In genomic region chr10:43395571-43396060, GRCh38 we compare ENCODE assay signal across 7 cellular contexts. TPM values are rescaled to one million over a fixed set of nuclear protein-coding genes. Genes with fewer than 3 reads are reported as not detected.
DNase-seq lines count a peak whose midpoint lies in the region; ATAC-seq and TF ChIP-seq lines count a peak whose summit lies in the region.

No MANE protein-coding gene starts in this region.

- peaks cover 7% of the 10 kb centered on the region for H3K27me3 Mint-ChIP-seq in HFFc6 (ENCODE audit: insufficient read depth)
- H3K27me3 Mint-ChIP-seq in effector memory CD8-positive, alpha-beta T cell: no peaks in the 10 kb centered on the region
- H3K27me3 Mint-ChIP-seq in nephron progenitor cell (ENCODE audit: low read depth, poor library complexity): no peaks in the 10 kb centered on the region

- H3K36me3 Mint-ChIP-seq in HFFc6 (ENCODE audit: low read depth) (peaks cover 33% of the 10 kb centered on the region), nephron progenitor cell (ENCODE audit: low read depth) (peaks cover 36% of the 10 kb centered on the region)
- H3K36me3 Mint-ChIP-seq in effector memory CD8-positive, alpha-beta T cell (ENCODE audit: insufficient read depth): peaks cover 89% of the 10 kb centered on the region

- TF ChIP-seq CTCF in HFFc6 (IDR thresholded peaks at IDR 0.05) (no peak), nephron progenitor cell (IDR thresholded peaks at IDR 0.05) (no peak)

- DNase-seq in HFFc6 (no peak), T-helper 22 cell (ENCODE audit: low read depth) (peak; percentile 13), nephron progenitor cell (peak; percentile 47), HCEC 1CT (no peak)
- DNase-seq in effector memory CD8-positive, alpha-beta T cell: peak in 1 of 3 experiments; percentile 37

- H3K9me3 Mint-ChIP-seq in HFFc6 (no peaks in the 10 kb centered on the region), nephron progenitor cell (no peaks in the 10 kb centered on the region)
- no peaks in the 10 kb centered on the region for H3K9me3 Mint-ChIP-seq in effector memory CD8-positive, alpha-beta T cell

- H3K27ac Mint-ChIP-seq in HFFc6 (peak overlapping the region; percentile 93), nephron progenitor cell (peak overlapping the region; percentile 99)
- peak overlapping the region; percentile 87 to 98 for H3K27ac Mint-ChIP-seq in effector memory CD8-positive, alpha-beta T cell

- H3K4me1 Mint-ChIP-seq in HFFc6 (ENCODE audit: low read depth) (peaks cover 76% of the 10 kb centered on the region), nephron progenitor cell (peaks cover 67% of the 10 kb centered on the region)
- peaks cover 61 to 79% of the 10 kb centered on the region in 2 donors for H3K4me1 Mint-ChIP-seq in effector memory CD8-positive, alpha-beta T cell (ENCODE audit: low read depth in 2 of 2)

- ATAC-seq in effector memory CD8-positive, alpha-beta T cell (replicated peaks): peak; percentile 10
- ATAC-seq in HG02970 (IDR thresholded peaks at IDR 0.05; ENCODE audit: low FRiP score, unreplicated experiment) (no peak), HG02642 (IDR thresholded peaks at IDR 0.05; ENCODE audit: poor library complexity, unreplicated experiment) (no peak)

- peak overlapping the region; percentile 91 for H3K4me3 Mint-ChIP-seq in HFFc6
- peak overlapping the region; percentile 86 to 97 for H3K4me3 Mint-ChIP-seq in effector memory CD8-positive, alpha-beta T cell
- H3K4me3 Mint-ChIP-seq in nephron progenitor cell: peak overlapping the region; percentile 92

RNA-seq across cellular contexts. Expression of gene HNRNPF, which starts 13.4 kb away (rescaled TPM):
- total RNA-seq in HFFc6 (2021; fragmentation: NEBNext Ultra II Directional; extraction: Animal tissue kit (Norgen Biotek cat#: 25700)): 100 to 1,000 TPM; 133 to 164 (median 159) TPM

RNA-seq across cellular contexts. Expression of gene FXYD4, which starts 24.2 kb away (rescaled TPM):
- not detected for total RNA-seq in HFFc6 (2021; fragmentation: NEBNext Ultra II Directional; extraction: Animal tissue kit (Norgen Biotek cat#: 25700))

RNA-seq across cellular contexts. Expression of gene ZNF487, which starts 41.3 kb away (rescaled TPM):
- 1 to 10 TPM; 1.6 to 4.2 (median 2.5) TPM for total RNA-seq in HFFc6 (2021; fragmentation: NEBNext Ultra II Directional; extraction: Animal tissue kit (Norgen Biotek cat#: 25700))

Comparison
In these comparisons a context has a peak if more than half of its experiments do, and no peak if none do; other contexts are left out.
1. DNase-seq: peak in T-helper 22 cell (single experiment) and nephron progenitor cell (single experiment); none in HFFc6 (single experiment) and HCEC 1CT (single experiment).
2. Peak in every context shown above with its lines, with median percentiles within 50 percentile points of each other: H3K27ac Mint-ChIP-seq and H3K4me3 Mint-ChIP-seq.